Comparison of ENCODE assay signal across 20 cellular contexts in genomic region chr6:75438186-75438880, GRCh38. TPM values are rescaled to one million over a fixed set of nuclear protein-coding genes. Genes with fewer than 3 reads are reported as not detected.
DNase-seq lines count a peak whose midpoint lies in the region; ATAC-seq and TF ChIP-seq lines count a peak whose summit lies in the region.
"Had no signal": no experiment of that assay in that cellular context is flagged by ENCODE, and none has a peak within 500 bp of the region (broad histone marks: within the 10 kb centered on the region; RNA-seq: fewer than 3 reads in every experiment).

No MANE protein-coding gene starts in this region.

- no peaks in the 10 kb centered on the region for H3K79me2 ChIP-seq in GM23248 (ENCODE audit: insufficient read depth)

- H3K27ac ChIP-seq in GM23248 (peak overlapping the region; percentile 51), gastroesophageal sphincter (peak overlapping the region; percentile 53 to 86 (median 78)), sigmoid colon (peak overlapping the region; percentile 75 to 84 (median 81))
- H3K27ac ChIP-seq: body of pancreas had no signal

- no peak overlapping the region for H3K9ac ChIP-seq in GM23248
- peak overlapping the region; percentile 5 for H3K9ac ChIP-seq in adipocyte (ENCODE audit: low read length)

- H3K36me3 ChIP-seq in GM23248 (ENCODE audit: low read depth) (no peaks in the 10 kb centered on the region), adipocyte (ENCODE audit: control insufficient read depth, insufficient read depth, low read length, severe bottlenecking) (no peaks in the 10 kb centered on the region), gastroesophageal sphincter (no peaks in the 10 kb centered on the region), sigmoid colon (no peaks in the 10 kb centered on the region)
- H3K36me3 ChIP-seq: tibial nerve had no signal

- DNase-seq in GM23248 (peak; percentile 52), adipocyte (ENCODE audit: low read depth) (no peak), sigmoid colon (no peak), NCI-H2107 treated with DMSO at 0.1 percent for 48 hours (lab: John Stamatoyannopoulos, UW; ENCODE audit: unreplicated experiment) (no peak)
- DNase-seq in central memory CD4-positive, alpha-beta T cell = no peak
- DNase-seq: activated CD4-positive, CD25-positive, alpha-beta regulatory T cell treated with anti-CD3 and anti-CD28 coated beads, Interleukin-2, amount 50 U/mL, for 72 hours; body of pancreas; CD4-positive, alpha-beta T cell; dermis blood vessel endothelial cell; NCI-H1105; NCI-H510A treated with DMSO at 0.1 percent for 48 hours; stimulated activated CD4-positive, alpha-beta T cell treated with anti-CD3 and anti-CD28 coated beads, Interleukin-1b, Interleukin-23, amount 100 ng/mL, for 48 hours; stimulated activated naive CD4-positive, alpha-beta T cell; SW 1271 had no signal

- no peak for ATAC-seq in gastroesophageal sphincter
- no peak for ATAC-seq in GM19455 (IDR thresholded peaks at IDR 0.05; ENCODE audit: unreplicated experiment)
- ATAC-seq in GM21825 (IDR thresholded peaks at IDR 0.05; ENCODE audit: unreplicated experiment) = no peak
- ATAC-seq: body of pancreas, left lobe of liver had no signal

- H3K9me3 ChIP-seq in GM23248 (ENCODE audit: low read depth) (no peaks in the 10 kb centered on the region), adipocyte (ENCODE audit: control insufficient read depth, low read length) (no peaks in the 10 kb centered on the region), gastroesophageal sphincter (no peaks in the 10 kb centered on the region), sigmoid colon (no peaks in the 10 kb centered on the region)
- H3K9me3 ChIP-seq: body of pancreas, tibial nerve had no signal

- H3K27me3 ChIP-seq in GM23248 (replicated peaks; ENCODE audit: insufficient read depth) (no peaks in the 10 kb centered on the region), adipocyte (replicated peaks; ENCODE audit: control insufficient read depth, insufficient read depth, low read length) (no peaks in the 10 kb centered on the region), gastroesophageal sphincter (no peaks in the 10 kb centered on the region), sigmoid colon (no peaks in the 10 kb centered on the region)
- H3K27me3 ChIP-seq: body of pancreas, tibial nerve had no signal

- TF ChIP-seq CTCF in gastroesophageal sphincter (IDR thresholded peaks at IDR 0.05) (no peak), sigmoid colon (IDR thresholded peaks at IDR 0.05) (no peak)

- no peak for TF ChIP-seq POLR2A in gastroesophageal sphincter (IDR thresholded peaks at IDR 0.05)
- no peak for TF ChIP-seq POLR2A in sigmoid colon (IDR thresholded peaks at IDR 0.05)

- H3K4me3 ChIP-seq in GM23248 (no peak overlapping the region), adipocyte (ENCODE audit: low read length) (peak overlapping the region; percentile 70), gastroesophageal sphincter (no peak overlapping the region), sigmoid colon (no peak overlapping the region)
- H3K4me3 ChIP-seq: body of pancreas, tibial nerve had no signal

- TF ChIP-seq EP300 in gastroesophageal sphincter (IDR thresholded peaks at IDR 0.05) (no peak), sigmoid colon (IDR thresholded peaks at IDR 0.05) (no peak)

- in situ Hi-C loops in GM23248 (cut with MboI) = no loop called here

- no peaks in the 10 kb centered on the region for H3K9me2 ChIP-seq in GM23248 (ENCODE audit: insufficient read depth)

- intact Hi-C loops in sigmoid colon (cut with DNase I) = loop anchor here (5.0 kb wide), 1 partner anchor 54 kb away; the partner anchor contains the start of gene FILIP1

- peak overlapping the region; percentile 49 for H3K4me2 ChIP-seq in GM23248 (ENCODE audit: unreplicated experiment)

- H2AFZ ChIP-seq in GM23248 = no peak overlapping the region

- WGBS in GM23248 (ENCODE audit: low coverage in 1 of 2, low lambda C conversion rate in 2 of 2, missing lambda C conversion rate in 2 of 2), 2 experiments = 96 to 97% methylated on average over 1 of the region's 1 CpG
- 82 to 87% methylated on average over 1 of the region's 1 CpG for WGBS in gastroesophageal sphincter (ENCODE audit: low coverage in 1 of 2), 2 donors
- WGBS in sigmoid colon, 2 donors = 96 to 98% methylated on average over 1 of the region's 1 CpG

- peaks cover 28% of the 10 kb centered on the region for H3K4me1 ChIP-seq in GM23248 (ENCODE audit: insufficient read depth)
- peaks cover 31% of the 10 kb centered on the region for H3K4me1 ChIP-seq in adipocyte (ENCODE audit: control insufficient read depth, insufficient read depth, low read length)
- peaks cover 14 to 42% (median 17%) of the 10 kb centered on the region in 3 donors for H3K4me1 ChIP-seq in gastroesophageal sphincter
- H3K4me1 ChIP-seq in sigmoid colon = peaks cover 0 to 42% (median 33%) of the 10 kb centered on the region in 4 donors
- H3K4me1 ChIP-seq: body of pancreas had no signal

- H4K20me1 ChIP-seq in GM23248 (ENCODE audit: insufficient read depth) = no peaks in the 10 kb centered on the region

- peaks cover 24% of the 10 kb centered on the region for H3F3A ChIP-seq in GM23248 (ENCODE audit: insufficient read depth)

RNA-seq across cellular contexts. Expression of gene FILIP1, which starts 55.3 kb away (rescaled TPM):
- total RNA-seq in GM23248 (2014; rRNA removed; shearing (Covaris generic)) = under 0.01 and 0.13 TPM in 2 replicates
- polyA plus RNA-seq in GM23248 (2016; fragmentation: Nextera tagmentation; extraction: Ambion mirVana) = 0.11 TPM in 1 of 2 replicates, not detected in the other
- 10 to 100 TPM; 36.0 to 57.6 (median 48.0) TPM for total RNA-seq in gastroesophageal sphincter
- total RNA-seq in sigmoid colon = 10 to 100 TPM; 47.1 to 72.8 (median 53.8) TPM
- 1 to 10 TPM in 1 of 3 donors, under 1 TPM in 2; 0.46 to 2.0 (median 0.60) TPM for polyA plus RNA-seq in sigmoid colon
- total RNA-seq: activated CD8-positive, alpha-beta memory T cell treated with anti-CD3 and anti-CD28 coated beads for 36 hours had no signal

Comparison
In these comparisons a context has a peak if more than half of its experiments do, and no peak if none do; other contexts are left out.
1. RNA of gene FILIP1, which starts 55.3 kb away (total RNA-seq): 36.0 to 57.6 TPM in gastroesophageal sphincter and 47.1 to 72.8 TPM in sigmoid colon; under 0.01 to 0.13 TPM in GM23248; every median in the first group is over 10 times any median in the second.
2. Peak in every context shown above with its lines, with median percentiles within 50 percentile points of each other: H3K27ac ChIP-seq.